In genomic region chr4:9877123-9877522, GRCh38 we compare ENCODE assay signal across 23 cellular contexts.
"Had no signal": no experiment of that assay in that cellular context is flagged by ENCODE, and none has a peak within 500 bp of the region (broad histone marks: within the 10 kb centered on the region; RNA-seq: fewer than 3 reads in every experiment).

No MANE protein-coding gene starts in this region.

- FAIRE-seq: small intestine had no signal

- H3K27me3 ChIP-seq: left lung, neural progenitor cell, right lobe of liver, stomach, thyroid gland had no signal

- H3K9ac ChIP-seq: neural progenitor cell, parathyroid adenoma had no signal

- H3K4me3 ChIP-seq: left lung, neural progenitor cell, right lobe of liver, stomach, thyroid gland had no signal

- H3K4me1 ChIP-seq: neural progenitor cell, right lobe of liver, stomach, thyroid gland had no signal

- H3K36me3 ChIP-seq: left lung, neural progenitor cell, right lobe of liver, stomach, thyroid gland had no signal

- H2AFZ ChIP-seq: neural progenitor cell, parathyroid adenoma had no signal

- H3K9me3 ChIP-seq: left lung, right lobe of liver, stomach, thyroid gland had no signal

- H3K4me2 ChIP-seq: neural progenitor cell had no signal

- H3K79me2 ChIP-seq: parathyroid adenoma had no signal

- DNase-seq: cerebellar nuclear complex; cortex of kidney; effector memory CD8-positive, alpha-beta T cell; foreskin fibroblast; glutamatergic neuron; hypothalamus; left cardiac atrium; left lung; mammary epithelial cell; mesendoderm; midbrain; naive thymus-derived CD4-positive, alpha-beta T cell; right lobe of liver; small intestine; stimulated activated CD4-positive, alpha-beta T cell treated with anti-CD3 and anti-CD28 coated beads, Interleukin-12 subunit alpha, Interleukin-12 subunit beta, amount 100 ng/mL, for 4 hours; stimulated activated CD4-positive, alpha-beta T cell treated with anti-CD3 and anti-CD28 coated beads, Interleukin-2, amount 100 ng/mL, for 24 hours; stimulated activated CD4-positive, alpha-beta T cell treated with anti-CD3 and anti-CD28 coated beads, Interleukin-4, amount 100 ng/mL, for 24 hours; stimulated activated naive CD4-positive, alpha-beta T cell treated with Interleukin-2 at 50 U/mL for 16 hours; stomach; thyroid gland had no signal

- ATAC-seq: effector memory CD8-positive, alpha-beta T cell; left cardiac atrium; left lung; naive thymus-derived CD4-positive, alpha-beta T cell; stimulated activated effector memory CD8-positive, alpha-beta T cell treated with anti-CD3 and anti-CD28 coated beads, Interleukin-12 subunit alpha, Interleukin-12 subunit beta, amount 100 ng/mL, for 72 hours had no signal

- H3K27ac ChIP-seq: left lung, neural progenitor cell, parathyroid adenoma, right lobe of liver, stomach, thyroid gland had no signal
